In genomic region chr6:25266425-25267135, GRCh38 we compare ENCODE assay signal across 11 cellular contexts. TPM values are rescaled to one million over a fixed set of nuclear protein-coding genes. Genes with fewer than 3 reads are reported as not detected.
DNase-seq lines count a peak whose midpoint lies in the region; ATAC-seq and TF ChIP-seq lines count a peak whose summit lies in the region.
"Had no signal": no experiment of that assay in that cellular context is flagged by ENCODE, and none has a peak within 500 bp of the region (broad histone marks: within the 10 kb centered on the region; RNA-seq: fewer than 3 reads in every experiment).

No MANE protein-coding gene starts in this region.

- H2AFZ ChIP-seq in Loucy (ENCODE audit: low read length) = peak overlapping the region; percentile 24; the same call in 1 of the 2 replicates
- H2AFZ ChIP-seq: PC-9 had no signal

- H3K36me3 ChIP-seq in left ventricle myocardium inferior (no peaks in the 10 kb centered on the region), Loucy (ENCODE audit: insufficient read depth, low read length) (no peaks in the 10 kb centered on the region), gastroesophageal sphincter (no peaks in the 10 kb centered on the region), aorta (ENCODE audit: control insufficient read depth in 1 of 2, insufficient read depth in 2 of 2, low read length in 1 of 2) (no peaks in the 10 kb centered on the region)

- 47% methylated on average over 5 of the region's 5 CpGs for WGBS in right cardiac atrium
- WGBS in gastroesophageal sphincter (ENCODE audit: low coverage in 1 of 2), 2 donors = 41 to 57% methylated on average over 5 of the region's 5 CpGs
- WGBS in aorta, 2 donors = 43 to 47% methylated on average over 5 of the region's 5 CpGs

- H3K4me2 ChIP-seq in Loucy (ENCODE audit: low read depth, low read length, poor library complexity, severe bottlenecking) = no peak overlapping the region
- H3K4me2 ChIP-seq: PC-9 had no signal

- peaks cover 2% of the 10 kb centered on the region for H3K4me1 Mint-ChIP-seq in activated naive CD8-positive, alpha-beta T cell treated with anti-CD3 and anti-CD28 coated beads, Interleukin-2, amount 50 U/mL, for 24 hours

- TF ChIP-seq POLR2A in gastroesophageal sphincter (IDR thresholded peaks at IDR 0.05) = no peak

- H3K79me2 ChIP-seq in Loucy (ENCODE audit: insufficient read depth, low read length) = no peaks in the 10 kb centered on the region

- H3K27me3 ChIP-seq in left ventricle myocardium inferior (ENCODE audit: low read depth) (peaks cover 6% of the 10 kb centered on the region), right cardiac atrium (ENCODE audit: control insufficient read depth, insufficient read depth) (no peaks in the 10 kb centered on the region), Loucy (ENCODE audit: insufficient read depth, low read length, poor library complexity, severe bottlenecking) (no peaks in the 10 kb centered on the region), gastroesophageal sphincter (peaks cover 5% of the 10 kb centered on the region), aorta (ENCODE audit: control insufficient read depth in 1 of 2, insufficient read depth in 2 of 2, low read length in 1 of 2) (no peaks in the 10 kb centered on the region)

- H3F3A ChIP-seq in Loucy (ENCODE audit: low read depth) = no peaks in the 10 kb centered on the region

- TF ChIP-seq EP300 in gastroesophageal sphincter (IDR thresholded peaks at IDR 0.05) = no peak

- peaks cover 3% of the 10 kb centered on the region for H3K4me1 ChIP-seq in left ventricle myocardium inferior
- no peaks in the 10 kb centered on the region for H3K4me1 ChIP-seq in right cardiac atrium (ENCODE audit: control insufficient read depth, insufficient read depth, low read length)
- H3K4me1 ChIP-seq in Loucy (ENCODE audit: insufficient read depth, low read length, poor library complexity, severe bottlenecking) = peaks cover 3% of the 10 kb centered on the region
- no peaks in the 10 kb centered on the region for H3K4me1 ChIP-seq in gastroesophageal sphincter
- H3K4me1 ChIP-seq in aorta (ENCODE audit: control insufficient read depth in 1 of 2, insufficient read depth in 2 of 2, low read length in 2 of 2) = no peaks in the 10 kb centered on the region
- H3K4me1 ChIP-seq: Caco-2 had no signal

- DNase-seq in left ventricle myocardium inferior = no peak
- DNase-seq in right cardiac atrium = no peak
- DNase-seq in aorta = no peak
- DNase-seq in SHP77 (lab: John Stamatoyannopoulos, UW) = no peak
- DNase-seq in activated naive CD8-positive, alpha-beta T cell treated with anti-CD3 and anti-CD28 coated beads, Interleukin-2, amount 50 U/mL, for 24 hours = no peak
- DNase-seq in AML-193 (lab: John Stamatoyannopoulos, UW) = no peak

- no peaks in the 10 kb centered on the region for H3K9me3 Mint-ChIP-seq in activated naive CD8-positive, alpha-beta T cell treated with anti-CD3 and anti-CD28 coated beads, Interleukin-2, amount 50 U/mL, for 24 hours

- ATAC-seq in right cardiac atrium (no peak), gastroesophageal sphincter (peak; percentile 53), aorta (ENCODE audit: low FRiP score) (peak; percentile 36)
- no peak for ATAC-seq in activated naive CD8-positive, alpha-beta T cell treated with anti-CD3 and anti-CD28 coated beads, Interleukin-2, amount 50 U/mL, for 24 hours

- H3K27me3 Mint-ChIP-seq in activated naive CD8-positive, alpha-beta T cell treated with anti-CD3 and anti-CD28 coated beads, Interleukin-2, amount 50 U/mL, for 24 hours = peaks cover 9% of the 10 kb centered on the region

- H3K36me3 Mint-ChIP-seq in activated naive CD8-positive, alpha-beta T cell treated with anti-CD3 and anti-CD28 coated beads, Interleukin-2, amount 50 U/mL, for 24 hours (ENCODE audit: low read depth) = no peaks in the 10 kb centered on the region

- H3K27ac Mint-ChIP-seq in activated naive CD8-positive, alpha-beta T cell treated with anti-CD3 and anti-CD28 coated beads, Interleukin-2, amount 50 U/mL, for 24 hours = no peak overlapping the region
- H3K27ac Mint-ChIP-seq: H9 had no signal

- H3K4me3 ChIP-seq in left ventricle myocardium inferior (no peak overlapping the region), right cardiac atrium (ENCODE audit: low read length) (no peak overlapping the region), Loucy (ENCODE audit: low read length, poor library complexity, severe bottlenecking) (no peak overlapping the region), gastroesophageal sphincter (no peak overlapping the region), aorta (ENCODE audit: low read length in 2 of 2) (no peak overlapping the region)
- H3K4me3 ChIP-seq: PC-9 had no signal

- H3K4me3 Mint-ChIP-seq in activated naive CD8-positive, alpha-beta T cell treated with anti-CD3 and anti-CD28 coated beads, Interleukin-2, amount 50 U/mL, for 24 hours = no peak overlapping the region
- H3K4me3 Mint-ChIP-seq: H9 had no signal

- peak overlapping the region; percentile 12 for H3K27ac ChIP-seq in left ventricle myocardium inferior (replicated peaks)
- no peak overlapping the region for H3K27ac ChIP-seq in right cardiac atrium (ENCODE audit: low read length)
- peak overlapping the region in 3 of 4 donors; percentile 6 to 55 (median 25) for H3K27ac ChIP-seq in gastroesophageal sphincter
- no peak overlapping the region for H3K27ac ChIP-seq in aorta (ENCODE audit: low read depth in 1 of 2, low read length in 2 of 2)
- H3K27ac ChIP-seq: PC-9 had no signal

- H4K20me1 ChIP-seq in Loucy (ENCODE audit: insufficient read depth, low read length, poor library complexity, severe bottlenecking) = no peaks in the 10 kb centered on the region

- TF ChIP-seq CTCF in left ventricle myocardium inferior (IDR thresholded peaks at IDR 0.05; ENCODE audit: borderline replicate concordance) (no peak), Loucy (conservative IDR thresholded peaks at IDR 0.05; ENCODE audit: low read length) (no peak), gastroesophageal sphincter (IDR thresholded peaks at IDR 0.05) (no peak)

- H3K9ac ChIP-seq in Loucy (ENCODE audit: low read depth, low read length, poor library complexity, severe bottlenecking) = no peak overlapping the region

- H3K9me2 ChIP-seq in Loucy (replicated peaks; ENCODE audit: low read depth, low read length) = no peaks in the 10 kb centered on the region

- H3K9me3 ChIP-seq in left ventricle myocardium inferior (replicated peaks) (peaks cover 10% of the 10 kb centered on the region), right cardiac atrium (ENCODE audit: control insufficient read depth, low read length) (no peaks in the 10 kb centered on the region), Loucy (ENCODE audit: insufficient read depth, low read depth, low read length) (no peaks in the 10 kb centered on the region), gastroesophageal sphincter (no peaks in the 10 kb centered on the region), aorta (ENCODE audit: control insufficient read depth, low read length) (no peaks in the 10 kb centered on the region)
- H3K9me3 ChIP-seq: Caco-2 had no signal

- intact Hi-C loops in left ventricle myocardium inferior (cut with micrococcal nuclease) = loop anchor here (5.0 kb wide), 1 partner anchor 291 kb away; no protein-coding TSS in a partner anchor
- intact Hi-C loops in right cardiac atrium (cut with DNase I) = loop anchor here in 1 of 4 donors (10.0 kb wide), 1 partner anchor 288 kb away; no protein-coding TSS in a partner anchor
- intact Hi-C loops in aorta (cut with DNase I) = loop anchor here in 1 of 2 donors (2.0 kb wide), 1 partner anchor 224 kb away; no protein-coding TSS in a partner anchor

RNA-seq across cellular contexts. Expression of gene CARMIL1, which starts 12.6 kb away (rescaled TPM):
- total RNA-seq in left ventricle myocardium inferior (8.4 TPM), right cardiac atrium (10 to 100 TPM; 16.8 to 19.8 (median 18.1) TPM), gastroesophageal sphincter (10 to 100 TPM in 3 of 4 donors, 1 to 10 TPM in 1; 6.2 to 17.2 (median 11.5) TPM), aorta (10 to 100 TPM; 32.2 to 33.9 TPM)
- polyA plus RNA-seq in right cardiac atrium (9.5 TPM), aorta (10 to 100 TPM; 22.3 to 30.9 TPM)

Comparison
In these comparisons a context has a peak if more than half of its experiments do, and no peak if none do; other contexts are left out.
1. H3K27ac ChIP-seq: peak in left ventricle myocardium inferior (single experiment) and gastroesophageal sphincter (3 of 4); none in right cardiac atrium (single experiment) and aorta (0 of 2).
2. ATAC-seq: peak in gastroesophageal sphincter (single experiment) and aorta (single experiment); none in right cardiac atrium (0 of 2) and activated naive CD8-positive, alpha-beta T cell treated with anti-CD3 and anti-CD28 coated beads, Interleukin-2, amount 50 U/mL, for 24 hours (single experiment).